In the genomic region with DNA sequence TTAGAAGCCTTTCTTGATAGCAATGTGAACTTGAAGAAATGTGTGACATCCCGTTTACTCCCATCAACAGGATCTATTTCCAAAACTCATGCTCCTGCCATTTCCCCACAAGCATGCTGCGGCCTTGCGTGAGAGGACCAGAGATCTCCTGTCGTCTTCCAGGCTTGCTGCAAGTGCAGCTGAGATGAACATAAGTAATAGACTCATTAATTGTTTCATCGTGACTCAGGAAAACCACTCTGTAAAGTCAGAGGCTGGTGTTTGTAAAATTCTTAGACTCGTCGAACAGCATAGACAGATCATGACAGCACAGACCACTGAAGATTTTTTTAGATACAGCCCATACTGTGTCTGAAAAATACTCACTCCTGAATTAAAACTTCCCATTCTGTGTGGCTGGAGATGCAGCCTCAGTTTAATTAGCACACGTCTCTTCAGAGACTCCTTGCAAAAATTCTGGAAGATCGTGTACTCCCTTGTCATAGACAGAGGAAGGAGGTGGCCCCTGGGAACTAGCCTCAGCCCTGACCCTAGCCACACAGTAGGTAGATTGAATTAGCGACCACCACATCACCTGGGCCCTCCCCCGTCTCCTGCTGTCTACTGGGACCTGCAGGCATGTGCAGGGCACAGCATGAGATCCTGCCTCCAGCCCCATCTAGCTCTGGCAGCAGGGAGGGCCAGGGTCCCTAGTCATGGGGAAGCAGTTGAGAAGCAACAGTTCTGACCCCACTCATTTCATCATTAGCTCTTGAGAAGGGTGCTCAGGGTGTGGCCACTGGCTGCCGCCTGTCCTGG, we compare ENCODE assay signal across 1 cellular context.
TF ChIP-seq lines count a peak whose summit lies in the region.

No MANE protein-coding gene starts in this region.

TF ChIP-seq in GM23338, 12 proteins besides CTCF, POLR2A, EP300 and RAD21:
- TF ChIP-seq ZNF331 (CRISPR knock-in tag; IDR thresholded peaks at IDR 0.05; ENCODE audit: low read depth) = no peak
- TF ChIP-seq, protein P1, sequence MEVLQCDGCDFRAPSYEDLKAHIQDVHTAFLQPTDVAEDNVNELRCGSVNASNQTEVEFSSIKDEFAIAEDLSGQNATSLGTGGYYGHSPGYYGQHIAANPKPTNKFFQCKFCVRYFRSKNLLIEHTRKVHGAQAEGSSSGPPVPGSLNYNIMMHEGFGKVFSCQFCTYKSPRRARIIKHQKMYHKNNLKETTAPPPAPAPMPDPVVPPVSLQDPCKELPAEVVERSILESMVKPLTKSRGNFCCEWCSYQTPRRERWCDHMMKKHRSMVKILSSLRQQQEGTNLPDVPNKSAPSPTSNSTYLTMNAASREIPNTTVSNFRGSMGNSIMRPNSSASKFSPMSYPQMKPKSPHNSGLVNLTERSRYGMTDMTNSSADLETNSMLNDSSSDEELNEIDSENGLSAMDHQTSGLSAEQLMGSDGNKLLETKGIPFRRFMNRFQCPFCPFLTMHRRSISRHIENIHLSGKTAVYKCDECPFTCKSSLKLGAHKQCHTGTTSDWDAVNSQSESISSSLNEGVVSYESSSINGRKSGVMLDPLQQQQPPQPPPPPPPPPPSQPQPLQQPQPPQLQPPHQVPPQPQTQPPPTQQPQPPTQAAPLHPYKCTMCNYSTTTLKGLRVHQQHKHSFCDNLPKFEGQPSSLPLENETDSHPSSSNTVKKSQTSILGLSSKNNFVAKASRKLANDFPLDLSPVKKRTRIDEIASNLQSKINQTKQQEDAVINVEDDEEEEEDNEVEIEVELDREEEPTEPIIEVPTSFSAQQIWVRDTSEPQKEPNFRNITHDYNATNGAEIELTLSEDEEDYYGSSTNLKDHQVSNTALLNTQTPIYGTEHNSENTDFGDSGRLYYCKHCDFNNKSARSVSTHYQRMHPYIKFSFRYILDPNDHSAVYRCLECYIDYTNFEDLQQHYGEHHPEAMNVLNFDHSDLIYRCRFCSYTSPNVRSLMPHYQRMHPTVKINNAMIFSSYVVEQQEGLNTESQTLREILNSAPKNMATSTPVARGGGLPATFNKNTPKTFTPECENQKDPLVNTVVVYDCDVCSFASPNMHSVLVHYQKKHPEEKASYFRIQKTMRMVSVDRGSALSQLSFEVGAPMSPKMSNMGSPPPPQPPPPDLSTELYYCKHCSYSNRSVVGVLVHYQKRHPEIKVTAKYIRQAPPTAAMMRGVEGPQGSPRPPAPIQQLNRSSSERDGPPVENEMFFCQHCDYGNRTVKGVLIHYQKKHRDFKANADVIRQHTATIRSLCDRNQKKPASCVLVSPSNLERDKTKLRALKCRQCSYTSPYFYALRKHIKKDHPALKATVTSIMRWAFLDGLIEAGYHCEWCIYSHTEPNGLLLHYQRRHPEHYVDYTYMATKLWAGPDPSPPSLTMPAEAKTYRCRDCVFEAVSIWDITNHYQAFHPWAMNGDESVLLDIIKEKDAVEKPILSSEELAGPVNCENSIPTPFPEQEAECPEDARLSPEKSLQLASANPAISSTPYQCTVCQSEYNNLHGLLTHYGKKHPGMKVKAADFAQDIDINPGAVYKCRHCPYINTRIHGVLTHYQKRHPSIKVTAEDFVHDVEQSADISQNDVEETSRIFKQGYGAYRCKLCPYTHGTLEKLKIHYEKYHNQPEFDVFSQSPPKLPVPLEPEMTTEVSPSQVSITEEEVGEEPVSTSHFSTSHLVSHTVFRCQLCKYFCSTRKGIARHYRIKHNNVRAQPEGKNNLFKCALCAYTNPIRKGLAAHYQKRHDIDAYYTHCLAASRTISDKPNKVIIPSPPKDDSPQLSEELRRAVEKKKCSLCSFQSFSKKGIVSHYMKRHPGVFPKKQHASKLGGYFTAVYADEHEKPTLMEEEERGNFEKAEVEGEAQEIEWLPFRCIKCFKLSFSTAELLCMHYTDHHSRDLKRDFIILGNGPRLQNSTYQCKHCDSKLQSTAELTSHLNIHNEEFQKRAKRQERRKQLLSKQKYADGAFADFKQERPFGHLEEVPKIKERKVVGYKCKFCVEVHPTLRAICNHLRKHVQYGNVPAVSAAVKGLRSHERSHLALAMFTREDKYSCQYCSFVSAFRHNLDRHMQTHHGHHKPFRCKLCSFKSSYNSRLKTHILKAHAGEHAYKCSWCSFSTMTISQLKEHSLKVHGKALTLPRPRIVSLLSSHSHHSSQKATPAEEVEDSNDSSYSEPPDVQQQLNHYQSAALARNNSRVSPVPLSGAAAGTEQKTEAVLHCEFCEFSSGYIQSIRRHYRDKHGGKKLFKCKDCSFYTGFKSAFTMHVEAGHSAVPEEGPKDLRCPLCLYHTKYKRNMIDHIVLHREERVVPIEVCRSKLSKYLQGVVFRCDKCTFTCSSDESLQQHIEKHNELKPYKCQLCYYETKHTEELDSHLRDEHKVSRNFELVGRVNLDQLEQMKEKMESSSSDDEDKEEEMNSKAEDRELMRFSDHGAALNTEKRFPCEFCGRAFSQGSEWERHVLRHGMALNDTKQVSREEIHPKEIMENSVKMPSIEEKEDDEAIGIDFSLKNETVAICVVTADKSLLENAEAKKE (CRISPR knock-in tag; IDR thresholded peaks at IDR 0.05) = no peak
- TF ChIP-seq STAT1 (IDR thresholded peaks at IDR 0.05; ENCODE audit: unreplicated experiment) = no peak
- TF ChIP-seq JUNB (IDR thresholded peaks at IDR 0.05; ENCODE audit: unreplicated experiment) = no peak
- no peak for TF ChIP-seq EZH2 (IDR thresholded peaks at IDR 0.05; ENCODE audit: low read depth, unreplicated experiment)
- TF ChIP-seq NANOG (IDR thresholded peaks at IDR 0.05; ENCODE audit: borderline replicate concordance) = no peak
- TF ChIP-seq, protein P2, sequence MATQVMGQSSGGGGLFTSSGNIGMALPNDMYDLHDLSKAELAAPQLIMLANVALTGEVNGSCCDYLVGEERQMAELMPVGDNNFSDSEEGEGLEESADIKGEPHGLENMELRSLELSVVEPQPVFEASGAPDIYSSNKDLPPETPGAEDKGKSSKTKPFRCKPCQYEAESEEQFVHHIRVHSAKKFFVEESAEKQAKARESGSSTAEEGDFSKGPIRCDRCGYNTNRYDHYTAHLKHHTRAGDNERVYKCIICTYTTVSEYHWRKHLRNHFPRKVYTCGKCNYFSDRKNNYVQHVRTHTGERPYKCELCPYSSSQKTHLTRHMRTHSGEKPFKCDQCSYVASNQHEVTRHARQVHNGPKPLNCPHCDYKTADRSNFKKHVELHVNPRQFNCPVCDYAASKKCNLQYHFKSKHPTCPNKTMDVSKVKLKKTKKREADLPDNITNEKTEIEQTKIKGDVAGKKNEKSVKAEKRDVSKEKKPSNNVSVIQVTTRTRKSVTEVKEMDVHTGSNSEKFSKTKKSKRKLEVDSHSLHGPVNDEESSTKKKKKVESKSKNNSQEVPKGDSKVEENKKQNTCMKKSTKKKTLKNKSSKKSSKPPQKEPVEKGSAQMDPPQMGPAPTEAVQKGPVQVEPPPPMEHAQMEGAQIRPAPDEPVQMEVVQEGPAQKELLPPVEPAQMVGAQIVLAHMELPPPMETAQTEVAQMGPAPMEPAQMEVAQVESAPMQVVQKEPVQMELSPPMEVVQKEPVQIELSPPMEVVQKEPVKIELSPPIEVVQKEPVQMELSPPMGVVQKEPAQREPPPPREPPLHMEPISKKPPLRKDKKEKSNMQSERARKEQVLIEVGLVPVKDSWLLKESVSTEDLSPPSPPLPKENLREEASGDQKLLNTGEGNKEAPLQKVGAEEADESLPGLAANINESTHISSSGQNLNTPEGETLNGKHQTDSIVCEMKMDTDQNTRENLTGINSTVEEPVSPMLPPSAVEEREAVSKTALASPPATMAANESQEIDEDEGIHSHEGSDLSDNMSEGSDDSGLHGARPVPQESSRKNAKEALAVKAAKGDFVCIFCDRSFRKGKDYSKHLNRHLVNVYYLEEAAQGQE (IDR thresholded peaks at IDR 0.05; ENCODE audit: unreplicated experiment) = no peak
